In the genomic region with DNA sequence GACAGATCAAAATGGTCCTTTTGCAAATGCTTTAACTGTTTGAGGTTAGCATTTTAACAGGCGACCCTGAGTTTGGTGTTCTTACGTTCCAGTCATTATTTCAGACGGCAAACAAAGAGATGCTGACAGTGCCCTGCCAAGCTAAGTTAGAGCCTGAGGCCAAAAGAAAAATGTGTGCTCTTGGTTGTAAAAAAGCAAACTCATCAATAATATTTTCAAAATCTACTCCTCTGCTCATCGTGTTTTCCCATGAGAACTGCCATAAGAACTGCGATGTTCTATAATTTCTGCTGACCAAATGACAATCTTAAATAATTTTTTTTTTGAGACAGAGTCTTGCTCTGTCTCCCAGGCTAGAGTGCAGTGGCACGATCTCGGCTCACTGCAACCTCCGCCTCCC, we compare ENCODE assay signal across 8 cellular contexts.
"Had no signal": no experiment of that assay in that cellular context is flagged by ENCODE, and none has a peak within 500 bp of the region (broad histone marks: within the 10 kb centered on the region; RNA-seq: fewer than 3 reads in every experiment).

No MANE protein-coding gene starts in this region.

- H3K9me3 ChIP-seq: HAP-1 had no signal

- H3K27ac ChIP-seq: GM23248, HL-60 had no signal

- DNase-seq: GM23248, GOT3, H7, HFFc6, KG1 had no signal

- H3K36me3 ChIP-seq: HAP-1 had no signal

- H3K9ac ChIP-seq: GM23248 had no signal

- H3K4me3 ChIP-seq: GM23248, HAP-1 had no signal

- H2AFZ ChIP-seq: GM23248 had no signal

- ATAC-seq: HCT116 had no signal

- H3K4me1 ChIP-seq: HAP-1 had no signal
